1 cellular context compared by ENCODE assay signal in genomic region chr10:48526371-48526821, GRCh38.
A peak's percentile ranks its signal among the peaks of the same experiment; 100 is the strongest.
TF ChIP-seq lines count a peak whose summit lies in the region.

No MANE protein-coding gene starts in this region.

TF ChIP-seq in K562, 482 proteins besides CTCF, POLR2A, EP300 and RAD21 (continued from another document):
- TF ChIP-seq FOXM1 (IDR thresholded peaks at IDR 0.05; ENCODE audit: low read depth) (peak; percentile 65), FOXM1 (CRISPR knock-in tag; IDR thresholded peaks at IDR 0.05; ENCODE audit: low read depth) (no peak), STAG1 (CRISPR knock-in tag; IDR thresholded peaks at IDR 0.05; ENCODE audit: borderline replicate concordance) (no peak), YY1 (IDR thresholded peaks at IDR 0.05; ENCODE audit: borderline replicate concordance in 1 of 3, control insufficient read depth in 1 of 3, extremely low read depth in 1 of 3, insufficient read depth in 3 of 3, insufficient read length in 1 of 3, insufficient replicate concordance in 2 of 3, low read depth in 1 of 3, low read length in 2 of 3) (peak in 1 of 3 experiments; percentile 65), FOXK2 (conservative IDR thresholded peaks at IDR 0.05 in 1 of 2, IDR thresholded peaks at IDR 0.05 in 1 of 2; ENCODE audit: low read depth in 2 of 2) (0 out of 4 replicates have a peak, but pooled peaks have one; percentile 18 to 35)
